1 cellular context compared by ENCODE assay signal in genomic region chr17:82449136-82449882, GRCh38.
TF ChIP-seq lines count a peak whose summit lies in the region.

No MANE protein-coding gene starts in this region.

TF ChIP-seq in endothelial cell of umbilical vein, 7 proteins besides CTCF, POLR2A, EP300 and RAD21:
- TF ChIP-seq FOS (IDR thresholded peaks at IDR 0.05; ENCODE audit: borderline replicate concordance, insufficient read depth, low read length) = no peak
